In genomic region chr3:168878655-168879054, GRCh38 we compare ENCODE assay signal across 19 cellular contexts.
DNase-seq lines count a peak whose midpoint lies in the region; ATAC-seq and TF ChIP-seq lines count a peak whose summit lies in the region.
"Had no signal": no experiment of that assay in that cellular context is flagged by ENCODE, and none has a peak within 500 bp of the region (broad histone marks: within the 10 kb centered on the region; RNA-seq: fewer than 3 reads in every experiment).

No MANE protein-coding gene starts in this region.

- peak; percentile 4 for DNase-seq in AG10803 (ENCODE audit: low read depth)
- peak; percentile 41 for DNase-seq in HFFc6
- peak in 1 of 2 donors; percentile 26 for DNase-seq in foreskin keratinocyte
- DNase-seq in Kasumi-1 (lab: John Stamatoyannopoulos, UW): no peak
- no peak for DNase-seq in hepatic stellate cell (ENCODE audit: low spot score)
- DNase-seq in NCI-H1417 treated with DMSO at 0.1 percent for 48 hours (lab: John Stamatoyannopoulos, UW): no peak
- DNase-seq in NCI-H2107 (lab: John Stamatoyannopoulos, UW): no peak
- DNase-seq: activated B cell treated with CpG ODN at 0.5 μM for 24 hours; activated effector memory CD4-positive, alpha-beta T cell treated with anti-CD3 and anti-CD28 coated beads, Interleukin-2, amount 50 U/mL, for 16 hours; Calu3; MV-4-11; naive thymus-derived CD4-positive, alpha-beta T cell; NCI-H2171; NCI-H82; spleen; stimulated activated naive CD4-positive, alpha-beta T cell treated with Interleukin-2 at 50 U/mL for 16 hours; T-helper 1 cell had no signal

- no peak overlapping the region; the same call in 1 of the 2 replicates for H3K4me3 Mint-ChIP-seq in HFFc6
- H3K4me3 Mint-ChIP-seq: activated B cell treated with CpG ODN at 0.5 μM for 24 hours; naive thymus-derived CD4-positive, alpha-beta T cell had no signal

- H3K27ac ChIP-seq in VCaP (peak overlapping the region; percentile 82), foreskin keratinocyte (no peak overlapping the region)
- H3K27ac ChIP-seq: coronary artery, spleen had no signal

- H3K9me3 Mint-ChIP-seq in HFFc6: no peaks in the 10 kb centered on the region
- H3K9me3 Mint-ChIP-seq: activated B cell treated with CpG ODN at 0.5 μM for 24 hours; naive thymus-derived CD4-positive, alpha-beta T cell had no signal

- no peak overlapping the region for H3K4me3 ChIP-seq in AG10803 (ENCODE audit: low read length)
- H3K4me3 ChIP-seq: coronary artery, spleen had no signal

- H3K36me3 Mint-ChIP-seq in HFFc6 (ENCODE audit: low read depth): no peaks in the 10 kb centered on the region
- H3K36me3 Mint-ChIP-seq: naive thymus-derived CD4-positive, alpha-beta T cell had no signal

- ATAC-seq in foreskin keratinocyte: peak; percentile 57
- ATAC-seq: naive thymus-derived CD4-positive, alpha-beta T cell had no signal

- H3K4me1 ChIP-seq in foreskin keratinocyte: peaks cover 11% of the 10 kb centered on the region
- H3K4me1 ChIP-seq: spleen had no signal

- no peaks in the 10 kb centered on the region for H3K27me3 ChIP-seq in foreskin keratinocyte
- H3K27me3 ChIP-seq: spleen had no signal

- no peak for TF ChIP-seq CTCF in AG10803 (conservative IDR thresholded peaks at IDR 0.05; ENCODE audit: low read length)
- TF ChIP-seq CTCF in HFFc6 (IDR thresholded peaks at IDR 0.05): no peak
- no peak for TF ChIP-seq CTCF in VCaP (conservative IDR thresholded peaks at IDR 0.05)
- TF ChIP-seq CTCF in foreskin keratinocyte (conservative IDR thresholded peaks at IDR 0.05): no peak

- peaks cover 48% of the 10 kb centered on the region for H3K4me1 Mint-ChIP-seq in HFFc6 (ENCODE audit: low read depth)
- H3K4me1 Mint-ChIP-seq: activated B cell treated with CpG ODN at 0.5 μM for 24 hours had no signal

- H3K27me3 Mint-ChIP-seq in HFFc6 (ENCODE audit: insufficient read depth): no peaks in the 10 kb centered on the region
- H3K27me3 Mint-ChIP-seq: activated B cell treated with CpG ODN at 0.5 μM for 24 hours; naive thymus-derived CD4-positive, alpha-beta T cell had no signal

- peak overlapping the region; percentile 15; the same call in 1 of the 2 replicates for H3K27ac Mint-ChIP-seq in HFFc6
- H3K27ac Mint-ChIP-seq: activated B cell treated with CpG ODN at 0.5 μM for 24 hours; naive thymus-derived CD4-positive, alpha-beta T cell had no signal

Comparison
In these comparisons a context has a peak if more than half of its experiments do, and no peak if none do; other contexts are left out.
1. DNase-seq: peak in AG10803 (single experiment) and HFFc6 (single experiment); none in Kasumi-1 (0 of 2), hepatic stellate cell (single experiment), NCI-H1417 treated with DMSO at 0.1 percent for 48 hours (single experiment) and NCI-H2107 (single experiment).